22 cellular contexts compared by ENCODE assay signal in genomic region chr17:50048146-50048720, GRCh38. TPM values are rescaled to one million over a fixed set of nuclear protein-coding genes. Genes with fewer than 3 reads are reported as not detected.
DNase-seq lines count a peak whose midpoint lies in the region; ATAC-seq and TF ChIP-seq lines count a peak whose summit lies in the region.
"Had no signal": no experiment of that assay in that cellular context is flagged by ENCODE, and none has a peak within 500 bp of the region (broad histone marks: within the 10 kb centered on the region; RNA-seq: fewer than 3 reads in every experiment).

No MANE protein-coding gene starts in this region.

- H3K9me3 Mint-ChIP-seq in brain, result peaks cover 0 to 4% (median 0%) of the 10 kb centered on the region in 5 experiments
- H3K9me3 Mint-ChIP-seq: activated B cell treated with CpG ODN at 0.5 μM for 24 hours; activated naive CD8-positive, alpha-beta T cell treated with anti-CD3 and anti-CD28 coated beads for 36 hours; activated T-cell treated with anti-CD3 and anti-CD28 coated beads, Interleukin-2, amount 50 U/mL, for 72 hours; T-helper 2 cell treated with Interferon-gamma antibody and Interleukin-4, amounts not matched to agents 5 μg/mL and 100 μg/mL, for 36 hours had no signal

- peak overlapping the region; percentile 95 for H4K91ac ChIP-seq in IMR-90 (ENCODE audit: insufficient read depth, low read depth, low read length)

- H3K27me3 ChIP-seq in BLaER1 treated with 17β-estradiol and CSF1 and Interleukin-3, amounts not matched to agents 10 nM and 100 nM, result peaks cover 0 to 10% (median 4%) of the 10 kb centered on the region in 11 experiments; a peak in 12 of 22 replicates
- no peaks in the 10 kb centered on the region for H3K27me3 ChIP-seq in IMR-90 (ENCODE audit: control insufficient read depth, insufficient read depth, low read length)
- H3K27me3 ChIP-seq: ovary, sigmoid colon, tibial nerve had no signal

- peak overlapping the region; percentile 28 for H2AFZ ChIP-seq in IMR-90 (replicated peaks; ENCODE audit: low read length, poor library complexity)

- H4K5ac ChIP-seq in IMR-90 (ENCODE audit: low read depth, low read length), result peak overlapping the region; percentile 15; the same call in 1 of the 2 replicates

- no peak for ATAC-seq in IMR-90 (ENCODE audit: low read depth)
- no peak for ATAC-seq in mucosa of descending colon
- no peak for ATAC-seq in GM21390 (IDR thresholded peaks at IDR 0.05; ENCODE audit: unreplicated experiment)

- intact Hi-C loops in IMR-90 (cut with micrococcal nuclease) (no loop called here), mucosa of descending colon (cut with DNase I, micrococcal nuclease) (no loop called here), lower leg skin (cut with DNase I; ENCODE audit: low total_unique reads) (no loop called here)

- H3K27ac ChIP-seq in BLaER1 treated with 17β-estradiol and CSF1 and Interleukin-3, amounts not matched to agents 10 nM and 100 nM, result no peak overlapping the region
- peak overlapping the region; percentile 51; the same call in 1 of the 2 replicates for H3K27ac ChIP-seq in IMR-90 (ENCODE audit: insufficient read depth, low read length)
- H3K27ac ChIP-seq: dorsolateral prefrontal cortex, left ventricle myocardium inferior, ovary, sigmoid colon had no signal

- TF ChIP-seq POLR2A in IMR-90 (IDR thresholded peaks at IDR 0.05; ENCODE audit: low read depth, low read length), result no peak
- TF ChIP-seq POLR2A in lower leg skin (IDR thresholded peaks at IDR 0.05), result no peak

- H3K4me1 ChIP-seq in BLaER1 treated with 17β-estradiol and CSF1 and Interleukin-3, amounts not matched to agents 10 nM and 100 nM, result peaks cover 27 to 46% (median 34%) of the 10 kb centered on the region in 10 experiments
- H3K4me1 ChIP-seq in IMR-90 (ENCODE audit: control insufficient read depth, insufficient read depth, low read length) (peaks cover 40% of the 10 kb centered on the region), mucosa of descending colon (ENCODE audit: low read depth) (peaks cover 3% of the 10 kb centered on the region)

- no TSS peak for BruUV-seq in IMR-90 (replicated peaks; lab: Mats Ljungman, UMichigan)

- H2AK9ac ChIP-seq in IMR-90 (replicated peaks; ENCODE audit: low read depth, low read length, poor library complexity), result peak overlapping the region; percentile 98

- peak overlapping the region; percentile 90 for H3K14ac ChIP-seq in IMR-90 (replicated peaks; ENCODE audit: low read depth, low read length)

- peak overlapping the region in 3 of 5 experiments; percentile 32 to 90 (median 56) for H3K27ac Mint-ChIP-seq in brain
- H3K27ac Mint-ChIP-seq: activated B cell treated with CpG ODN at 0.5 μM for 24 hours; activated naive CD8-positive, alpha-beta T cell treated with anti-CD3 and anti-CD28 coated beads for 36 hours; activated T-cell treated with anti-CD3 and anti-CD28 coated beads, Interleukin-2, amount 50 U/mL, for 72 hours had no signal

- peak overlapping the region; percentile 36 to 94 for H4K8ac ChIP-seq in IMR-90 (ENCODE audit: low read depth in 2 of 2, low read length in 2 of 2)

- peaks cover 50% of the 10 kb centered on the region for H3K4me1 Mint-ChIP-seq in brain

- no peaks in the 10 kb centered on the region for H3K36me3 ChIP-seq in BLaER1 treated with 17β-estradiol and CSF1 and Interleukin-3, amounts not matched to agents 10 nM and 100 nM
- H3K36me3 ChIP-seq in IMR-90 (ENCODE audit: control insufficient read depth, insufficient read depth, low read length), result no peaks in the 10 kb centered on the region
- H3K36me3 ChIP-seq in mucosa of descending colon (ENCODE audit: low read depth), result no peaks in the 10 kb centered on the region
- H3K36me3 ChIP-seq: left ventricle myocardium inferior, ovary, sigmoid colon, tibial nerve had no signal

- CTCF ChIA-PET in IMR-90 (lab: Yijun Ruan, JAX), result interaction anchor here (0.9 kb wide), 1 partner anchor 222 kb away, joined by 3 read pairs; no protein-coding TSS in a partner anchor

- H3K4me2 ChIP-seq in BLaER1 treated with 17β-estradiol and CSF1 and Interleukin-3, amounts not matched to agents 10 nM and 100 nM, result peak overlapping the region in 6 of 11 experiments; percentile 53 to 83 (median 70); a peak in 8 of 22 replicates
- H3K4me2 ChIP-seq in IMR-90 (ENCODE audit: low read depth, low read length), result no peak overlapping the region

- TF ChIP-seq RAD21 in IMR-90 (IDR thresholded peaks at IDR 0.05; ENCODE audit: low read length), result no peak

- 93% methylated on average over 5 of the region's 17 CpGs; no CpG with 5 or more reads in 1 of the 2 experiments for WGBS in IMR-90 (ENCODE audit: extremely low coverage in 2 of 2, insufficient read length in 1 of 2), 2 experiments
- WGBS in lower leg skin, 2 donors, result 90 to 93% methylated on average over 17 of the region's 17 CpGs

- in situ Hi-C loops in IMR-90 (cut with MboI; ENCODE audit: low sequenced_read_pairs), result no loop called here

- H2BK20ac ChIP-seq in IMR-90 (ENCODE audit: low read depth, low read length), result peak overlapping the region; percentile 96

- peak overlapping the region; percentile 13; the same call in 1 of the 2 replicates for H3K56ac ChIP-seq in IMR-90 (ENCODE audit: extremely low read depth, insufficient read depth, low read length)

- H3K79me1 ChIP-seq in IMR-90 (ENCODE audit: low read depth in 1 of 2, low read length in 2 of 2), result peaks cover 0 to 53% of the 10 kb centered on the region in 2 experiments; a peak in 2 of 4 replicates

- H3K9ac ChIP-seq in BLaER1 treated with 17β-estradiol and CSF1 and Interleukin-3, amounts not matched to agents 10 nM and 100 nM, result no peak overlapping the region
- H3K9ac ChIP-seq in IMR-90 (ENCODE audit: low read depth, low read length), result no peak overlapping the region

- H3K36me3 Mint-ChIP-seq in brain, result no peaks in the 10 kb centered on the region
- H3K36me3 Mint-ChIP-seq: activated naive CD8-positive, alpha-beta T cell treated with anti-CD3 and anti-CD28 coated beads for 36 hours had no signal

- no peak overlapping the region for H3K4me3 ChIP-seq in BLaER1 treated with 17β-estradiol and CSF1 and Interleukin-3, amounts not matched to agents 10 nM and 100 nM
- H3K4me3 ChIP-seq in IMR-90 (ENCODE audit: insufficient read depth, low read depth, low read length) (no peak overlapping the region), mucosa of descending colon (no peak overlapping the region), lower leg skin (ENCODE audit: low read depth, poor library complexity, severe bottlenecking) (no peak overlapping the region)
- H3K4me3 ChIP-seq: dorsolateral prefrontal cortex, left ventricle myocardium inferior, ovary, sigmoid colon, tibial nerve had no signal

- no peaks in the 10 kb centered on the region for H3K9me3 ChIP-seq in BLaER1 treated with 17β-estradiol and CSF1 and Interleukin-3, amounts not matched to agents 10 nM and 100 nM (replicated peaks in 1 of 11)
- H3K9me3 ChIP-seq in IMR-90 (ENCODE audit: control insufficient read depth, insufficient read depth, low read length) (no peaks in the 10 kb centered on the region), mucosa of descending colon (no peaks in the 10 kb centered on the region)
- H3K9me3 ChIP-seq: left ventricle myocardium inferior, ovary, sigmoid colon, tibial nerve had no signal

- H3K4ac ChIP-seq in IMR-90 (ENCODE audit: low read depth, low read length), result peak overlapping the region; percentile 96

- H2BK15ac ChIP-seq in IMR-90 (ENCODE audit: low read depth, low read length), result peak overlapping the region; percentile 93

- peak overlapping the region; percentile 82 for H2BK5ac ChIP-seq in IMR-90 (ENCODE audit: low read depth, low read length, poor library complexity, severe bottlenecking)

- H3K18ac ChIP-seq in IMR-90 (ENCODE audit: low read depth, low read length), result peak overlapping the region; percentile 46; the same call in 1 of the 2 replicates

- peak overlapping the region; percentile 92 for H3K23ac ChIP-seq in IMR-90 (ENCODE audit: low read depth, low read length)

- peaks cover 10% of the 10 kb centered on the region for H3K27me3 Mint-ChIP-seq in brain

- H2AK5ac ChIP-seq in IMR-90 (ENCODE audit: low read depth, low read length), result peak overlapping the region; percentile 98

- peak overlapping the region; percentile 98 for H2BK120ac ChIP-seq in IMR-90 (ENCODE audit: low read depth, low read length)

- dilution Hi-C loops in IMR-90 (cut with HindIII; ENCODE audit: low sequenced_read_pairs, unreplicated experiment), result no loop called here

- TF ChIP-seq CTCF in IMR-90 (conservative IDR thresholded peaks at IDR 0.05; ENCODE audit: low read depth, low read length) (no peak), brain (conservative IDR thresholded peaks at IDR 0.05) (no peak), mucosa of descending colon (IDR thresholded peaks at IDR 0.05) (no peak), lower leg skin (IDR thresholded peaks at IDR 0.05) (no peak)

- H4K20me1 ChIP-seq in BLaER1 treated with 17β-estradiol and CSF1 and Interleukin-3, amounts not matched to agents 10 nM and 100 nM, result no peaks in the 10 kb centered on the region; a peak in 2 of 22 replicates
- H4K20me1 ChIP-seq in IMR-90 (ENCODE audit: insufficient read depth, low read length), result no peaks in the 10 kb centered on the region

- H3K9me1 ChIP-seq in IMR-90 (ENCODE audit: insufficient read depth, low read length), result peaks cover 68% of the 10 kb centered on the region

- POLR2A ChIA-PET in IMR-90 (lab: Charles Lee; ENCODE audit: unreplicated experiment), result no interaction called here

- peak overlapping the region in 1 of 5 experiments; percentile 11 for H3K4me3 Mint-ChIP-seq in brain
- H3K4me3 Mint-ChIP-seq: activated B cell treated with CpG ODN at 0.5 μM for 24 hours; activated naive CD8-positive, alpha-beta T cell treated with anti-CD3 and anti-CD28 coated beads for 36 hours; T-helper 2 cell treated with Interferon-gamma antibody and Interleukin-4, amounts not matched to agents 5 μg/mL and 100 μg/mL, for 36 hours had no signal

- DNase-seq in IMR-90 (no peak), mucosa of descending colon (peak in 2 of 3 donors; percentile 13 to 27), NCI-H1092 treated with DMSO at 0.1 percent for 48 hours (lab: John Stamatoyannopoulos, UW) (no peak), NCI-H1436 treated with DMSO at 0.1 percent for 48 hours (lab: John Stamatoyannopoulos, UW) (no peak), lower leg skin (ENCODE audit: low spot score in 2 of 2) (no peak)
- DNase-seq: activated B cell treated with CpG ODN at 0.5 μM for 24 hours; activated CD8-positive, alpha-beta memory T cell treated with anti-CD3 and anti-CD28 coated beads for 24 hours; DND-41; left ventricle myocardium inferior; NCI-H2171; NCI-H69; sigmoid colon had no signal

RNA-seq across cellular contexts. Expression of gene ITGA3, which starts 7.7 kb away (rescaled TPM):
- 78.0 and 80.0 TPM in 2 replicates for total RNA-seq in IMR-90 (2012; rRNA removed)
- polyA plus RNA-seq in IMR-90 (2012; rRNA removed), result 202 and 213 TPM in 2 replicates
- polyA plus RNA-seq in IMR-90 (2012; cell fraction: cytosol; rRNA removed), result 91.6 and 164 TPM in 2 replicates
- polyA plus RNA-seq in IMR-90 (2012; cell fraction: nucleus; rRNA removed; ENCODE audit: low replicate concordance), result 230 and 543 TPM in 2 replicates
- 41.3 TPM for polyA plus RNA-seq in brain (ENCODE audit: insufficient read depth, low read depth, low replicate concordance)
- 100 to 1,000 TPM; 108 to 170 (median 108) TPM for total RNA-seq in mucosa of descending colon
- 100 to 1,000 TPM in 3 of 4 donors, 10 to 100 TPM in 1; 99.7 to 148 (median 121) TPM for total RNA-seq in lower leg skin

RNA-seq across cellular contexts. Expression of gene PDK2, which starts 46.9 kb away (rescaled TPM):
- total RNA-seq in IMR-90 (2012; rRNA removed) (26.7 and 38.0 TPM in 2 replicates), mucosa of descending colon (10 to 100 TPM; 51.0 to 91.6 (median 72.6) TPM), lower leg skin (10 to 100 TPM; 35.6 to 86.6 (median 57.0) TPM)
- polyA plus RNA-seq in IMR-90 (2012; rRNA removed) (104 and 113 TPM in 2 replicates), brain (ENCODE audit: insufficient read depth, low read depth, low replicate concordance) (80.8 TPM)
- polyA plus RNA-seq in IMR-90 (2012; cell fraction: cytosol; rRNA removed), result 45.0 and 131 TPM in 2 replicates
- polyA plus RNA-seq in IMR-90 (2012; cell fraction: nucleus; rRNA removed; ENCODE audit: low replicate concordance), result 71.2 and 130 TPM in 2 replicates

RNA-seq across cellular contexts. Expression of gene DLX3, which starts 53.2 kb away (rescaled TPM):
- not detected in 2 replicates for total RNA-seq in IMR-90 (2012; rRNA removed)
- polyA plus RNA-seq in IMR-90 (2012; rRNA removed), result not detected in 2 replicates
- polyA plus RNA-seq in IMR-90 (2012; cell fraction: cytosol; rRNA removed), result not detected in 2 replicates
- not detected in 2 replicates for polyA plus RNA-seq in IMR-90 (2012; cell fraction: nucleus; rRNA removed; ENCODE audit: low replicate concordance)
- not detected for polyA plus RNA-seq in brain (ENCODE audit: insufficient read depth, low read depth, low replicate concordance)
- under 1 TPM in 1 of 3 donors, not detected in 2; 0.22 TPM for total RNA-seq in mucosa of descending colon
- total RNA-seq in lower leg skin, result 10 to 100 TPM; 28.8 to 36.5 (median 29.9) TPM
- total RNA-seq: activated B cell treated with CpG ODN at 0.5 μM for 24 hours, bronchial epithelial cell, left ventricle myocardium inferior had no signal

Comparison
In these comparisons a context has a peak if more than half of its experiments do, and no peak if none do; other contexts are left out.
1. DNase-seq: peak in mucosa of descending colon (2 of 3); none in IMR-90 (single experiment), NCI-H1092 treated with DMSO at 0.1 percent for 48 hours (single experiment), NCI-H1436 treated with DMSO at 0.1 percent for 48 hours (single experiment) and lower leg skin (0 of 2).
2. RNA of gene DLX3, which starts 53.2 kb away (total RNA-seq): 28.8 to 36.5 TPM in lower leg skin; 0.22 TPM in mucosa of descending colon and not detected in IMR-90; every median in the first group is over 10 times any median in the second.